11 cellular contexts compared by ENCODE assay signal in the genomic region with DNA sequence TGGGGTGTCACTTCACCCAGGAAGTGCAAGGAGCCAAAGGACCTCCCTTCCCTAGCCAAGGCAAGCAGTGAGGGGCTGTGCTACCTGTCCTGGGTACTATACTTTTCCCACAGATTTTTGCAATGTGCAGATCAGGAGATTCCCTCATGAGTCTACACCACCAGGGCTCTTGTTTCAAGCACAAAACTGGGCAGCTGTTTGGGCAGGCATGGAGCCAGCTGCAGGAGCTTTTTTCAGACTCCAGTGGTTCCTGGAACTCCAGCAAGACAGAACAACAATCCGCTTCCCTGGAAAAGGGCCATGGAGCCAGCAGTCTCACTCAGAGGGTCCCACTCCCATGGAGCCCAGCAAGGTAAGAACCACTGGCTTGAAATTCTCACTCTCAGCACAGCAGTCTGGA.
"Had no signal": no experiment of that assay in that cellular context is flagged by ENCODE, and none has a peak within 500 bp of the region (broad histone marks: within the 10 kb centered on the region; RNA-seq: fewer than 3 reads in every experiment).

No MANE protein-coding gene starts in this region.

- DNase-seq: GM23248, GOT3, H7, HCEC 1CT, HFFc6 had no signal

- H3K9ac ChIP-seq: GM23248 had no signal

- ATAC-seq: GM23338, HCT116 had no signal

- H3K4me2 ChIP-seq: GM23338 had no signal

- H3K9me3 ChIP-seq: HAP-1 had no signal

- H3K36me3 ChIP-seq: HAP-1 had no signal

- H3K4me3 Mint-ChIP-seq: GM23338, H9, HFFc6 had no signal

- H3K27ac Mint-ChIP-seq: GM23338, H9, HFFc6 had no signal

- H3K27ac ChIP-seq: GM23248 had no signal

- H3K4me1 ChIP-seq: HAP-1 had no signal

- H2AFZ ChIP-seq: GM23248, GM23338 had no signal

- H3K4me3 ChIP-seq: GM23248, GM23338, HAP-1 had no signal

- FAIRE-seq: H1, H54 had no signal
